Comparison of ENCODE assay signal across 26 cellular contexts in the genomic region with DNA sequence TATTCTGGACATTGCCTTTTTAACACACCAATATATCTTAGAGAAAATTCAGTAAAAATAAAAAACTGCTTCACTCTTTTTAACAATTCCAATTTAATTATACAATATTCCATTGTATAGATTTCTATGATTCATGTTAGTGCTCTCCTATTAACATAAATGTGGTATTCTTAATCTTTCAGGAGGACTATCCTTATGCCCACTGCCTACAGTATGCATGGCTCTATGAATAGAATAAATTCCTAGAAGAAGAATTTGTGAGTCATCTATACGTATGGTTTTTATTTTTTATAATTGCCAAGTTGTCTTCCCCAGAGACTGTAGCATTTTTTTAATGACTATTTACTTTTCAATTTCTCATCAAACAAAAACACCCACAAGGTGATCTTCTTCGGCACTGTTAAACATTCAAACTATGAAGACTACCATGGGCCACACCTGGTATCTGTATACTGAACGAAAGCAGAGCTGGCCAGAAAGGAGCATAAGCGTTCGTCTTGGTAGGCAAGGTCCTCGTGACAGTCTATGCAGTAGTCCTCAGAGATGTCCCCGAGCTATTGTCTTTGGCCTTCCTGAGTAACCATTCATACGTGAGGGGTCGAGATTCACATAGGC.
DNase-seq lines count a peak whose midpoint lies in the region; ATAC-seq, FAIRE-seq and TF ChIP-seq lines count a peak whose summit lies in the region.
"Had no signal": no experiment of that assay in that cellular context is flagged by ENCODE, and none has a peak within 500 bp of the region (broad histone marks: within the 10 kb centered on the region; RNA-seq: fewer than 3 reads in every experiment).

No MANE protein-coding gene starts in this region.

- H3K36me3 Mint-ChIP-seq in osteocyte (ENCODE audit: unreplicated experiment), result peaks cover 14% of the 10 kb centered on the region

- no peak for TF ChIP-seq CTCF in osteocyte (IDR thresholded peaks at IDR 0.05)

- DNase-seq in ELR (ENCODE audit: low read depth), result peak; percentile 14
- DNase-seq in NCI-H526 (lab: John Stamatoyannopoulos, UW), result peak; percentile 60 to 68
- DNase-seq in osteocyte (ENCODE audit: extremely low spot score, unreplicated experiment), result no peak
- DNase-seq in urothelium cell line (ENCODE audit: low spot score), result no peak
- DNase-seq in DMS53 treated with DMSO at 0.1 percent for 48 hours (lab: John Stamatoyannopoulos, UW; ENCODE audit: unreplicated experiment), result no peak
- no peak for DNase-seq in AML-193 (lab: John Stamatoyannopoulos, UW)
- DNase-seq: C1 segment of cervical spinal cord; CD4-positive, alpha-beta memory T cell; COR-L47; DMS79; NCI-H1048; NCI-H1436; NCI-H187; NCI-H2081 treated with DMSO at 0.1 percent for 48 hours; NCI-H2171; NCI-H345; NCI-H510A treated with DMSO at 0.1 percent for 48 hours; NCI-H774; RPMI8226; SHP77 treated with DMSO at 0.1 percent for 48 hours; SW 1271 had no signal

- no peak overlapping the region for H3K4me3 Mint-ChIP-seq in osteocyte (ENCODE audit: unreplicated experiment)
- H3K4me3 Mint-ChIP-seq: CD4-positive, alpha-beta memory T cell; GM23338; T-helper 1 cell treated with Interleukin-12 subunit alpha and Interleukin-12 subunit beta and Interleukin-4 antibody, amounts not matched to agents 30 μg/mL and 1 μg/mL, for 36 hours had no signal

- H3K4me1 Mint-ChIP-seq in osteocyte (ENCODE audit: unreplicated experiment), result peaks cover 12% of the 10 kb centered on the region

- peak; percentile 89 for ATAC-seq in SK-N-SH treated with all-trans-retinoic acid at 6 μM for 48 hours
- ATAC-seq: A549, GM23338 had no signal

- H3K27ac Mint-ChIP-seq in osteocyte (ENCODE audit: unreplicated experiment), result peak overlapping the region; percentile 23
- H3K27ac Mint-ChIP-seq: CD4-positive, alpha-beta memory T cell; GM23338; T-helper 1 cell treated with Interleukin-12 subunit alpha and Interleukin-12 subunit beta and Interleukin-4 antibody, amounts not matched to agents 30 μg/mL and 1 μg/mL, for 36 hours had no signal

- no peaks in the 10 kb centered on the region for H3K9me3 Mint-ChIP-seq in osteocyte (ENCODE audit: unreplicated experiment)
- H3K9me3 Mint-ChIP-seq: GM23338; T-helper 1 cell treated with Interleukin-12 subunit alpha and Interleukin-12 subunit beta and Interleukin-4 antibody, amounts not matched to agents 30 μg/mL and 1 μg/mL, for 36 hours had no signal

- FAIRE-seq in urothelium cell line (lab: Jason Lieb, UNC), result no peak
- FAIRE-seq: GM18507 had no signal

- no peaks in the 10 kb centered on the region for H3K27me3 Mint-ChIP-seq in osteocyte (ENCODE audit: unreplicated experiment)
- H3K27me3 Mint-ChIP-seq: CD4-positive, alpha-beta memory T cell had no signal

TF ChIP-seq in SK-N-SH treated with all-trans-retinoic acid at 6 μM for 48 hours, 23 proteins besides CTCF, POLR2A, EP300 and RAD21:
- TF ChIP-seq ZFP30 (CRISPR knock-in tag; IDR thresholded peaks at IDR 0.05) (no peak), RARB (CRISPR knock-in tag; IDR thresholded peaks at IDR 0.05) (no peak), ZC3H10 (CRISPR knock-in tag; IDR thresholded peaks at IDR 0.05) (no peak), SNAI2 (CRISPR knock-in tag; IDR thresholded peaks at IDR 0.05) (no peak), ZFP3 (CRISPR knock-in tag; IDR thresholded peaks at IDR 0.05) (no peak), BACH2 (CRISPR knock-in tag; IDR thresholded peaks at IDR 0.05; ENCODE audit: borderline replicate concordance) (no peak), OSR1 (CRISPR knock-in tag; IDR thresholded peaks at IDR 0.05) (no peak), ZNF8 (CRISPR knock-in tag; IDR thresholded peaks at IDR 0.05) (no peak)
- TF ChIP-seq, protein P1, sequence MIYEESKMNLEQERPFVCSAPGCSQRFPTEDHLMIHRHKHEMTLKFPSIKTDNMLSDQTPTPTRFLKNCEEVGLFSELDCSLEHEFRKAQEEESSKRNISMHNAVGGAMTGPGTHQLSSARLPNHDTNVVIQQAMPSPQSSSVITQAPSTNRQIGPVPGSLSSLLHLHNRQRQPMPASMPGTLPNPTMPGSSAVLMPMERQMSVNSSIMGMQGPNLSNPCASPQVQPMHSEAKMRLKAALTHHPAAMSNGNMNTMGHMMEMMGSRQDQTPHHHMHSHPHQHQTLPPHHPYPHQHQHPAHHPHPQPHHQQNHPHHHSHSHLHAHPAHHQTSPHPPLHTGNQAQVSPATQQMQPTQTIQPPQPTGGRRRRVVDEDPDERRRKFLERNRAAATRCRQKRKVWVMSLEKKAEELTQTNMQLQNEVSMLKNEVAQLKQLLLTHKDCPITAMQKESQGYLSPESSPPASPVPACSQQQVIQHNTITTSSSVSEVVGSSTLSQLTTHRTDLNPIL (CRISPR knock-in tag; IDR thresholded peaks at IDR 0.05; ENCODE audit: low read depth), result no peak
- TF ChIP-seq, protein P2, sequence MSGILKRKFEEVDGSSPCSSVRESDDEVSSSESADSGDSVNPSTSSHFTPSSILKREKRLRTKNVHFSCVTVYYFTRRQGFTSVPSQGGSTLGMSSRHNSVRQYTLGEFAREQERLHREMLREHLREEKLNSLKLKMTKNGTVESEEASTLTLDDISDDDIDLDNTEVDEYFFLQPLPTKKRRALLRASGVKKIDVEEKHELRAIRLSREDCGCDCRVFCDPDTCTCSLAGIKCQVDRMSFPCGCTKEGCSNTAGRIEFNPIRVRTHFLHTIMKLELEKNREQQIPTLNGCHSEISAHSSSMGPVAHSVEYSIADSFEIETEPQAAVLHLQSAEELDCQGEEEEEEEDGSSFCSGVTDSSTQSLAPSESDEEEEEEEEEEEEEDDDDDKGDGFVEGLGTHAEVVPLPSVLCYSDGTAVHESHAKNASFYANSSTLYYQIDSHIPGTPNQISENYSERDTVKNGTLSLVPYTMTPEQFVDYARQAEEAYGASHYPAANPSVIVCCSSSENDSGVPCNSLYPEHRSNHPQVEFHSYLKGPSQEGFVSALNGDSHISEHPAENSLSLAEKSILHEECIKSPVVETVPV (CRISPR knock-in tag; IDR thresholded peaks at IDR 0.05), result no peak
- TF ChIP-seq, protein P3, sequence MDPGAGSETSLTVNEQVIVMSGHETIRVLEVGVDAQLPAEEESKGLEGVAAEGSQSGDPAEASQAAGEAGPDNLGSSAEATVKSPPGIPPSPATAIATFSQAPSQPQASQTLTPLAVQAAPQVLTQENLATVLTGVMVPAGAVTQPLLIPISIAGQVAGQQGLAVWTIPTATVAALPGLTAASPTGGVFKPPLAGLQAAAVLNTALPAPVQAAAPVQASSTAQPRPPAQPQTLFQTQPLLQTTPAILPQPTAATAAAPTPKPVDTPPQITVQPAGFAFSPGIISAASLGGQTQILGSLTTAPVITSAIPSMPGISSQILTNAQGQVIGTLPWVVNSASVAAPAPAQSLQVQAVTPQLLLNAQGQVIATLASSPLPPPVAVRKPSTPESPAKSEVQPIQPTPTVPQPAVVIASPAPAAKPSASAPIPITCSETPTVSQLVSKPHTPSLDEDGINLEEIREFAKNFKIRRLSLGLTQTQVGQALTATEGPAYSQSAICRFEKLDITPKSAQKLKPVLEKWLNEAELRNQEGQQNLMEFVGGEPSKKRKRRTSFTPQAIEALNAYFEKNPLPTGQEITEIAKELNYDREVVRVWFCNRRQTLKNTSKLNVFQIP (CRISPR knock-in tag; IDR thresholded peaks at IDR 0.05; ENCODE audit: borderline replicate concordance, low read depth), result no peak
- TF ChIP-seq, protein P4, sequence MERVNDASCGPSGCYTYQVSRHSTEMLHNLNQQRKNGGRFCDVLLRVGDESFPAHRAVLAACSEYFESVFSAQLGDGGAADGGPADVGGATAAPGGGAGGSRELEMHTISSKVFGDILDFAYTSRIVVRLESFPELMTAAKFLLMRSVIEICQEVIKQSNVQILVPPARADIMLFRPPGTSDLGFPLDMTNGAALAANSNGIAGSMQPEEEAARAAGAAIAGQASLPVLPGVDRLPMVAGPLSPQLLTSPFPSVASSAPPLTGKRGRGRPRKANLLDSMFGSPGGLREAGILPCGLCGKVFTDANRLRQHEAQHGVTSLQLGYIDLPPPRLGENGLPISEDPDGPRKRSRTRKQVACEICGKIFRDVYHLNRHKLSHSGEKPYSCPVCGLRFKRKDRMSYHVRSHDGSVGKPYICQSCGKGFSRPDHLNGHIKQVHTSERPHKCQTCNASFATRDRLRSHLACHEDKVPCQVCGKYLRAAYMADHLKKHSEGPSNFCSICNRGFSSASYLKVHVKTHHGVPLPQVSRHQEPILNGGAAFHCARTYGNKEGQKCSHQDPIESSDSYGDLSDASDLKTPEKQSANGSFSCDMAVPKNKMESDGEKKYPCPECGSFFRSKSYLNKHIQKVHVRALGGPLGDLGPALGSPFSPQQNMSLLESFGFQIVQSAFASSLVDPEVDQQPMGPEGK (CRISPR knock-in tag; IDR thresholded peaks at IDR 0.05; ENCODE audit: borderline replicate concordance), result no peak
TF ChIP-seq in SK-N-SH treated with all-trans-retinoic acid at 6 μM for 48 hours: peak in this region for 0.

Comparison
In these comparisons a context has a peak if more than half of its experiments do, and no peak if none do; other contexts are left out.
1. DNase-seq: peak in ELR (single experiment) and NCI-H526 (2 of 2); none in osteocyte (single experiment), urothelium cell line (single experiment), DMS53 treated with DMSO at 0.1 percent for 48 hours (single experiment) and AML-193 (0 of 2).